ENCODE assay signal across 8 cellular contexts in the genomic region with DNA sequence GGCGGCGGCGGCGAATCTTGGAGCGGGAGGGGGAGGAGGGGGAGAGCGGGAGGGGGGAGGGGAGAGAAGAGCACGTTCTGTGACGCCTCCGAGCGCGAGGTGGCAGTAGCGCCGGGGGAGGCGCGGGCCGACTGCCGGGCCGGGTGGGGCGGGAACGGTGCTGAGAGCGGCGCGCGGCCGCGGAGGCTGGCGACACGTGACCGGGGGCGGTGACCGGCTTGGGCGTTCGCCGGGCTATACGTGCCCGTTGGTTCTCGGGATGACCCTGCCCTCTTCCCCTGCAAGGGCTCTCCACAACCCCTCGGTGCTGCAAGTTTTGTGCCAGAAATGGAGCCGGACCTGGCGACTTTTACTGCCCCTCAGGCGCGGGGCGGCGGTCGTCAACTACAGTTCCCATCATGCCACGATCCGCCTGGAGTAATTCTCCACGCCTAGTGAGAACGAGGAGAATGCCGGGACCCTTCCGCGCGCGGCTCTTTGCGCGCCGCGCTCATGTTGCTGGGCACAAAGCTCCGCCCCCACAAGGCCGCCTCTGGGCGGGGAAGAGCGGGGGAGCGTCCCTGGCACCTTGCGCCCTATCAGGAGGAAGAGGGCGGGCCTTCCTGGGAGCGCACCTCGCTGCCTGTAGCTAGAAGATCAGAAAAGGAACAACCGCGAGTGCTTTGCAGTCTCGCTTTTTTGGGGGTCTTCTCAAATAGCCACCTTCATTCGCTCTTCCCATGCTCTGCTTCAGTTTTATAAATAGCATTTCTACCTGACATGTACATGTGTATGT.
DNase-seq lines count a peak whose midpoint lies in the region; ATAC-seq lines count a peak whose summit lies in the region.

A gene with protein sequence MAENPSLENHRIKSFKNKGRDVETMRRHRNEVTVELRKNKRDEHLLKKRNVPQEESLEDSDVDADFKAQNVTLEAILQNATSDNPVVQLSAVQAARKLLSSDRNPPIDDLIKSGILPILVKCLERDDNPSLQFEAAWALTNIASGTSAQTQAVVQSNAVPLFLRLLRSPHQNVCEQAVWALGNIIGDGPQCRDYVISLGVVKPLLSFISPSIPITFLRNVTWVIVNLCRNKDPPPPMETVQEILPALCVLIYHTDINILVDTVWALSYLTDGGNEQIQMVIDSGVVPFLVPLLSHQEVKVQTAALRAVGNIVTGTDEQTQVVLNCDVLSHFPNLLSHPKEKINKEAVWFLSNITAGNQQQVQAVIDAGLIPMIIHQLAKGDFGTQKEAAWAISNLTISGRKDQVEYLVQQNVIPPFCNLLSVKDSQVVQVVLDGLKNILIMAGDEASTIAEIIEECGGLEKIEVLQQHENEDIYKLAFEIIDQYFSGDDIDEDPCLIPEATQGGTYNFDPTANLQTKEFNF (minus strand): TSS at position 133 of the 775 bp plus-strand sequence. CDS start 176 bp downstream, outside the sequence.

- ATAC-seq in GM19025 (IDR thresholded peaks at IDR 0.05; ENCODE audit: low read depth, unreplicated experiment) (peak; percentile 89), HG03342 (IDR thresholded peaks at IDR 0.05; ENCODE audit: unreplicated experiment) (peak; percentile 85)

- DNase-seq in AG20443 (ENCODE audit: low spot score) (peak; percentile 96), NCI-H345 treated with DMSO at 0.1 percent for 48 hours (lab: John Stamatoyannopoulos, UW; ENCODE audit: unreplicated experiment) (peak; percentile 39), inferior parietal cortex (ENCODE audit: extremely low spot score) (peak; percentile 95)
- peak; percentile 84 to 94 (median 90) for DNase-seq in activated CD4-positive, CD25-positive, alpha-beta regulatory T cell (lab: John Stamatoyannopoulos, UW)
- DNase-seq in central memory CD4-positive, alpha-beta T cell: peak; percentile 93
- DNase-seq in stimulated activated CD4-positive, alpha-beta T cell treated with anti-CD3 and anti-CD28 coated beads, Interleukin-12 subunit alpha, Interleukin-12 subunit beta, amount 100 ng/mL, for 24 hours (ENCODE audit: low read depth in 2 of 2): peak; percentile 87 to 93

Comparison
In these comparisons a context has a peak if more than half of its experiments do, and no peak if none do; other contexts are left out.
1. Peak in every context shown above with its lines: DNase-seq and ATAC-seq.
2. DNase-seq: peak in every context shown above with its lines; median percentile 96 in AG20443; 95 in inferior parietal cortex; 93 in central memory CD4-positive, alpha-beta T cell; 90 in activated CD4-positive, CD25-positive, alpha-beta regulatory T cell; 90 in stimulated activated CD4-positive, alpha-beta T cell treated with anti-CD3 and anti-CD28 coated beads, Interleukin-12 subunit alpha, Interleukin-12 subunit beta, amount 100 ng/mL, for 24 hours; 39 in NCI-H345 treated with DMSO at 0.1 percent for 48 hours.